1 cellular context compared by ENCODE assay signal in the genomic region with DNA sequence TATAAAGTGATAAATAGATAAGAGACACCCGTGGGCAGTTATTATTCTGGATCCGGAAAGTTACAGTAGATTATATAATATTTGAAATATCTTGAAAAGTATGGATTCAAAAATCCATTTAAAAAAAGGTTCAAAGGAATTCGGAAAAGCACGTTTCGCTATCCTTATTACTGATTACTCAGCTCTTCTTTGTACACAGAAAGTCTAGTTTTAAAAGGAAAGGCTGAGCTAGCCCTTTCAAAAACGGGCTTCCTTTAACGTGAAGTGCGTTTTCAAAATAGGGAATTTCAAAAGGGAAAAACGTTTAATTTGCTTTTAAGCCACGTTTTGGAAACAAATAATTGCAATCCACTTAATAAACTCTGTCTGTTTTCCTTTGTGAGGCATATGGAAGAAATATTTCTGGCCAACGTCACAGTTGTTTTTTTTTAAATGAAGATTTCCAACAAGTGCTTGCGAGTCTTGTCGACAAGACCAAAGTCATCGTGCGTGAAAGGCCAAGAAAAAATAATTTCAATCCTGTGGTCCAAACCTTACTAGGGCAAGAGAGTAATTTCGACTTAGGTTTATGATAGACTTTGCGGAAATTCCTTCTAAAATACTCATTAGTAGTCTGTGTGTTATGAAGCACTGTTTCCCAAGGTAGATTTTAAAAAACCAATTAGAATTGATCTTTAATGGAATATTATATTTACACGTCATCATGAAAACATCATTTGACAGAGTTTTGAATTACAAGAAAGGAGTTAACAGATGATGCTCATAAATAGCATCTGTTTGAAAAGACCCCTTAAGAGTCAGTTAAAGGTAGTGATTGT.
TF ChIP-seq lines count a peak whose summit lies in the region.

No MANE protein-coding gene starts in this region.

TF ChIP-seq in GM12878, 131 proteins besides CTCF, POLR2A, EP300 and RAD21 (continued from another document):
- TF ChIP-seq ATF3 (IDR thresholded peaks at IDR 0.05; ENCODE audit: borderline replicate concordance, extremely low read depth, low read depth, low read length) (no peak), NFIC (IDR thresholded peaks at IDR 0.05; ENCODE audit: low read depth, low read length) (no peak)
- TF ChIP-seq, protein P1, sequence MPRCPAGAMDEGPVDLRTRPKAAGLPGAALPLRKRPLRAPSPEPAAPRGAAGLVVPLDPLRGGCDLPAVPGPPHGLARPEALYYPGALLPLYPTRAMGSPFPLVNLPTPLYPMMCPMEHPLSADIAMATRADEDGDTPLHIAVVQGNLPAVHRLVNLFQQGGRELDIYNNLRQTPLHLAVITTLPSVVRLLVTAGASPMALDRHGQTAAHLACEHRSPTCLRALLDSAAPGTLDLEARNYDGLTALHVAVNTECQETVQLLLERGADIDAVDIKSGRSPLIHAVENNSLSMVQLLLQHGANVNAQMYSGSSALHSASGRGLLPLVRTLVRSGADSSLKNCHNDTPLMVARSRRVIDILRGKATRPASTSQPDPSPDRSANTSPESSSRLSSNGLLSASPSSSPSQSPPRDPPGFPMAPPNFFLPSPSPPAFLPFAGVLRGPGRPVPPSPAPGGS (IDR thresholded peaks at IDR 0.05; ENCODE audit: borderline replicate concordance, insufficient read depth, low read depth, low read length, poor library complexity, severe bottlenecking), result no peak
